1 cellular context compared by ENCODE assay signal in the genomic region with DNA sequence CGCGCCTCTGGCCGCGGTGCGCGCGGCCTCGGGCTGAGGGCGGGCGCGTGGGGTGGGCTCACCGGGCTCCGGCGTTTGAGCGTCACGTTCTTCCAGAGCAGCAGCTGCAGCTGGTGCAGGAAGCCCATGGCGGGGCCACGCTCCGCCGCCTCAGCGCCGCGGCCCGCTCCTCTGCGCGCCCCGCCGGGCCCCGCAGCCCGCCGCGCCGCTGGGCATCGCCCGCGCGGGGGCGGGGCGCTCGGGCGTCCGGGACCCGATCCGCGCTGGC.
TF ChIP-seq lines count a peak whose summit lies in the region.

A gene with protein sequence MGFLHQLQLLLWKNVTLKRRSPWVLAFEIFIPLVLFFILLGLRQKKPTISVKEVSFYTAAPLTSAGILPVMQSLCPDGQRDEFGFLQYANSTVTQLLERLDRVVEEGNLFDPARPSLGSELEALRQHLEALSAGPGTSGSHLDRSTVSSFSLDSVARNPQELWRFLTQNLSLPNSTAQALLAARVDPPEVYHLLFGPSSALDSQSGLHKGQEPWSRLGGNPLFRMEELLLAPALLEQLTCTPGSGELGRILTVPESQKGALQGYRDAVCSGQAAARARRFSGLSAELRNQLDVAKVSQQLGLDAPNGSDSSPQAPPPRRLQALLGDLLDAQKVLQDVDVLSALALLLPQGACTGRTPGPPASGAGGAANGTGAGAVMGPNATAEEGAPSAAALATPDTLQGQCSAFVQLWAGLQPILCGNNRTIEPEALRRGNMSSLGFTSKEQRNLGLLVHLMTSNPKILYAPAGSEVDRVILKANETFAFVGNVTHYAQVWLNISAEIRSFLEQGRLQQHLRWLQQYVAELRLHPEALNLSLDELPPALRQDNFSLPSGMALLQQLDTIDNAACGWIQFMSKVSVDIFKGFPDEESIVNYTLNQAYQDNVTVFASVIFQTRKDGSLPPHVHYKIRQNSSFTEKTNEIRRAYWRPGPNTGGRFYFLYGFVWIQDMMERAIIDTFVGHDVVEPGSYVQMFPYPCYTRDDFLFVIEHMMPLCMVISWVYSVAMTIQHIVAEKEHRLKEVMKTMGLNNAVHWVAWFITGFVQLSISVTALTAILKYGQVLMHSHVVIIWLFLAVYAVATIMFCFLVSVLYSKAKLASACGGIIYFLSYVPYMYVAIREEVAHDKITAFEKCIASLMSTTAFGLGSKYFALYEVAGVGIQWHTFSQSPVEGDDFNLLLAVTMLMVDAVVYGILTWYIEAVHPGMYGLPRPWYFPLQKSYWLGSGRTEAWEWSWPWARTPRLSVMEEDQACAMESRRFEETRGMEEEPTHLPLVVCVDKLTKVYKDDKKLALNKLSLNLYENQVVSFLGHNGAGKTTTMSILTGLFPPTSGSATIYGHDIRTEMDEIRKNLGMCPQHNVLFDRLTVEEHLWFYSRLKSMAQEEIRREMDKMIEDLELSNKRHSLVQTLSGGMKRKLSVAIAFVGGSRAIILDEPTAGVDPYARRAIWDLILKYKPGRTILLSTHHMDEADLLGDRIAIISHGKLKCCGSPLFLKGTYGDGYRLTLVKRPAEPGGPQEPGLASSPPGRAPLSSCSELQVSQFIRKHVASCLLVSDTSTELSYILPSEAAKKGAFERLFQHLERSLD (N-terminal part only) (minus strand): TSS at position 225 of the 268 bp plus-strand sequence. CDS start 97 bp downstream, at position 128.

TF ChIP-seq in K562, 482 proteins besides CTCF, POLR2A, EP300 and RAD21 (continued from another document):
- TF ChIP-seq, protein P1, sequence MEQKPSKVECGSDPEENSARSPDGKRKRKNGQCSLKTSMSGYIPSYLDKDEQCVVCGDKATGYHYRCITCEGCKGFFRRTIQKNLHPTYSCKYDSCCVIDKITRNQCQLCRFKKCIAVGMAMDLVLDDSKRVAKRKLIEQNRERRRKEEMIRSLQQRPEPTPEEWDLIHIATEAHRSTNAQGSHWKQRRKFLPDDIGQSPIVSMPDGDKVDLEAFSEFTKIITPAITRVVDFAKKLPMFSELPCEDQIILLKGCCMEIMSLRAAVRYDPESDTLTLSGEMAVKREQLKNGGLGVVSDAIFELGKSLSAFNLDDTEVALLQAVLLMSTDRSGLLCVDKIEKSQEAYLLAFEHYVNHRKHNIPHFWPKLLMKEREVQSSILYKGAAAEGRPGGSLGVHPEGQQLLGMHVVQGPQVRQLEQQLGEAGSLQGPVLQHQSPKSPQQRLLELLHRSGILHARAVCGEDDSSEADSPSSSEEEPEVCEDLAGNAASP (IDR thresholded peaks at IDR 0.05) = no peak
- no peak for TF ChIP-seq CAMTA2 (CRISPR knock-in tag; conservative IDR thresholded peaks at IDR 0.05)
- TF ChIP-seq, protein P2, sequence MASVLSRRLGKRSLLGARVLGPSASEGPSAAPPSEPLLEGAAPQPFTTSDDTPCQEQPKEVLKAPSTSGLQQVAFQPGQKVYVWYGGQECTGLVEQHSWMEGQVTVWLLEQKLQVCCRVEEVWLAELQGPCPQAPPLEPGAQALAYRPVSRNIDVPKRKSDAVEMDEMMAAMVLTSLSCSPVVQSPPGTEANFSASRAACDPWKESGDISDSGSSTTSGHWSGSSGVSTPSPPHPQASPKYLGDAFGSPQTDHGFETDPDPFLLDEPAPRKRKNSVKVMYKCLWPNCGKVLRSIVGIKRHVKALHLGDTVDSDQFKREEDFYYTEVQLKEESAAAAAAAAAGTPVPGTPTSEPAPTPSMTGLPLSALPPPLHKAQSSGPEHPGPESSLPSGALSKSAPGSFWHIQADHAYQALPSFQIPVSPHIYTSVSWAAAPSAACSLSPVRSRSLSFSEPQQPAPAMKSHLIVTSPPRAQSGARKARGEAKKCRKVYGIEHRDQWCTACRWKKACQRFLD (CRISPR knock-in tag; IDR thresholded peaks at IDR 0.05) = peak; percentile 70; the same call in 1 of the 2 replicates
- TF ChIP-seq, protein P3, sequence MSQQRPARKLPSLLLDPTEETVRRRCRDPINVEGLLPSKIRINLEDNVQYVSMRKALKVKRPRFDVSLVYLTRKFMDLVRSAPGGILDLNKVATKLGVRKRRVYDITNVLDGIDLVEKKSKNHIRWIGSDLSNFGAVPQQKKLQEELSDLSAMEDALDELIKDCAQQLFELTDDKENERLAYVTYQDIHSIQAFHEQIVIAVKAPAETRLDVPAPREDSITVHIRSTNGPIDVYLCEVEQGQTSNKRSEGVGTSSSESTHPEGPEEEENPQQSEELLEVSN (IDR thresholded peaks at IDR 0.05; ENCODE audit: borderline replicate concordance in 1 of 2, extremely low read depth in 1 of 2, insufficient read depth in 1 of 2, insufficient read length in 1 of 2, low read depth in 1 of 2, low read length in 1 of 2, poor library complexity in 1 of 2, severe bottlenecking in 1 of 2) = peak in 1 of 2 experiments; percentile 22
- TF ChIP-seq PHF8 (IDR thresholded peaks at IDR 0.05; ENCODE audit: borderline replicate concordance, low read length) = peak; percentile 53; the same call in 1 of the 2 replicates
- TF ChIP-seq NR2C2 (CRISPR knock-in tag; IDR thresholded peaks at IDR 0.05) = no peak
- TF ChIP-seq NR2C2 (tag; IDR thresholded peaks at IDR 0.05) = peak; percentile 18; the same call in 1 of the 2 replicates
- no peak for TF ChIP-seq BACH1 (tag; IDR thresholded peaks at IDR 0.05)
